ENCODE assay signal across 8 cellular contexts in genomic region chr12:52121848-52122838, GRCh38. TPM values are rescaled to one million over a fixed set of nuclear protein-coding genes. Genes with fewer than 3 reads are reported as not detected.
DNase-seq lines count a peak whose midpoint lies in the region; ATAC-seq and TF ChIP-seq lines count a peak whose summit lies in the region.

No MANE protein-coding gene starts in this region.

- H3K4me1 ChIP-seq in Caco-2: peaks cover 19% of the 10 kb centered on the region
- no peaks in the 10 kb centered on the region for H3K4me1 ChIP-seq in RWPE2 (ENCODE audit: insufficient read depth, poor library complexity, severe bottlenecking)
- peaks cover 24% of the 10 kb centered on the region for H3K4me1 ChIP-seq in prostate gland (replicated peaks)

- 25% methylated on average over 20 of the region's 20 CpGs for WGBS in prostate gland

- H3K4me3 ChIP-seq in Caco-2 (ENCODE audit: low read depth, low read length): no peak overlapping the region
- H3K4me3 ChIP-seq in RWPE2 (ENCODE audit: severe bottlenecking): no peak overlapping the region
- H3K4me3 ChIP-seq in prostate gland: no peak overlapping the region

- no peaks in the 10 kb centered on the region for H3K36me3 Mint-ChIP-seq in Caco-2 (ENCODE audit: insufficient read depth, unreplicated experiment)
- no peaks in the 10 kb centered on the region for H3K36me3 Mint-ChIP-seq in activated naive CD4-positive, alpha-beta T cell treated with anti-CD3 and anti-CD28 coated beads for 36 hours (ENCODE audit: low read depth)
- H3K36me3 Mint-ChIP-seq in activated T-helper 17 cell treated with anti-CD3 and anti-CD28 coated beads, Interleukin-2, amount 50 U/mL, for 72 hours (ENCODE audit: low read depth): no peaks in the 10 kb centered on the region

- BruUV-seq in Caco-2 (replicated peaks; lab: Mats Ljungman, UMichigan): no TSS peak

- DNase-seq in Caco-2: peak; percentile 74 to 83
- peak; percentile 49 for DNase-seq in KBM-7
- DNase-seq in RWPE2 (ENCODE audit: low spot score): no peak
- DNase-seq in activated naive CD4-positive, alpha-beta T cell treated with anti-CD3 and anti-CD28 coated beads for 36 hours: peak; percentile 78
- peak; percentile 76 for DNase-seq in Right ventricle myocardium superior
- no peak for DNase-seq in prostate gland (ENCODE audit: low spot score)

- H3K4me3 Mint-ChIP-seq in Caco-2 (ENCODE audit: unreplicated experiment): no peak overlapping the region
- no peak overlapping the region for H3K4me3 Mint-ChIP-seq in activated naive CD4-positive, alpha-beta T cell treated with anti-CD3 and anti-CD28 coated beads for 36 hours
- no peak overlapping the region for H3K4me3 Mint-ChIP-seq in activated T-helper 17 cell treated with anti-CD3 and anti-CD28 coated beads, Interleukin-2, amount 50 U/mL, for 72 hours

- H3K9me3 ChIP-seq in Caco-2 (no peaks in the 10 kb centered on the region), RWPE2 (ENCODE audit: severe bottlenecking) (no peaks in the 10 kb centered on the region), prostate gland (no peaks in the 10 kb centered on the region)

- no peak overlapping the region for H3K27ac Mint-ChIP-seq in Caco-2 (ENCODE audit: unreplicated experiment)
- H3K27ac Mint-ChIP-seq in activated naive CD4-positive, alpha-beta T cell treated with anti-CD3 and anti-CD28 coated beads for 36 hours: no peak overlapping the region
- no peak overlapping the region for H3K27ac Mint-ChIP-seq in activated T-helper 17 cell treated with anti-CD3 and anti-CD28 coated beads, Interleukin-2, amount 50 U/mL, for 72 hours

- intact Hi-C loops in Caco-2 (cut with micrococcal nuclease; ENCODE audit: unreplicated experiment): loop anchor here (1.0 to 2.0 kb wide), 3 partner anchors 29 to 97 kb away; no protein-coding TSS in a partner anchor
- intact Hi-C loops in activated naive CD4-positive, alpha-beta T cell treated with anti-CD3 and anti-CD28 coated beads for 36 hours (cut with micrococcal nuclease): loop anchor here (1.0 to 5.0 kb wide), 3 partner anchors 97 to 130 kb away; no protein-coding TSS in a partner anchor
- intact Hi-C loops in Right ventricle myocardium superior (cut with DNase I): no loop called here
- intact Hi-C loops in prostate gland (cut with DNase I): no loop called here

- TF ChIP-seq CTCF in Caco-2 (IDR thresholded peaks at IDR 0.05; ENCODE audit: insufficient read depth in 1 of 2, low read depth in 1 of 2, low read length in 1 of 2, severe bottlenecking in 1 of 2, unreplicated experiment in 1 of 2) (peak; percentile 96), RWPE2 (IDR thresholded peaks at IDR 0.05; ENCODE audit: poor library complexity, severe bottlenecking) (peak; percentile 91), prostate gland (IDR thresholded peaks at IDR 0.05) (peak; percentile 59 to 82 (median 74))

- H3K9me3 Mint-ChIP-seq in Caco-2 (ENCODE audit: unreplicated experiment): no peaks in the 10 kb centered on the region
- no peaks in the 10 kb centered on the region for H3K9me3 Mint-ChIP-seq in activated naive CD4-positive, alpha-beta T cell treated with anti-CD3 and anti-CD28 coated beads for 36 hours
- no peaks in the 10 kb centered on the region for H3K9me3 Mint-ChIP-seq in activated T-helper 17 cell treated with anti-CD3 and anti-CD28 coated beads, Interleukin-2, amount 50 U/mL, for 72 hours

- peaks cover 19% of the 10 kb centered on the region for H3K4me1 Mint-ChIP-seq in Caco-2 (ENCODE audit: low read depth, unreplicated experiment)
- H3K4me1 Mint-ChIP-seq in activated naive CD4-positive, alpha-beta T cell treated with anti-CD3 and anti-CD28 coated beads for 36 hours (ENCODE audit: low read depth): peaks cover 10% of the 10 kb centered on the region
- H3K4me1 Mint-ChIP-seq in activated T-helper 17 cell treated with anti-CD3 and anti-CD28 coated beads, Interleukin-2, amount 50 U/mL, for 72 hours: peaks cover 10% of the 10 kb centered on the region

- no peak overlapping the region for H3K27ac ChIP-seq in RWPE2 (ENCODE audit: poor library complexity, severe bottlenecking)
- peak overlapping the region; percentile 32 to 65 for H3K27ac ChIP-seq in prostate gland

- POLR2A ChIA-PET in Caco-2 (lab: Charles Lee): no interaction called here

- no peaks in the 10 kb centered on the region for H3K36me3 ChIP-seq in Caco-2 (ENCODE audit: control insufficient read depth, insufficient read depth, low read length)
- no peaks in the 10 kb centered on the region for H3K36me3 ChIP-seq in RWPE2 (ENCODE audit: low read depth)
- no peaks in the 10 kb centered on the region for H3K36me3 ChIP-seq in prostate gland

- in situ Hi-C loops in KBM-7 (cut with MboI; ENCODE audit: low pct_unique_long_range_greater_than_20kb, low sequenced_read_pairs): no loop called here

- H3K27me3 ChIP-seq in Caco-2 (replicated peaks; ENCODE audit: control insufficient read depth, insufficient read depth, low read length) (no peaks in the 10 kb centered on the region), RWPE2 (ENCODE audit: insufficient read depth, poor library complexity, severe bottlenecking) (no peaks in the 10 kb centered on the region), prostate gland (replicated peaks; ENCODE audit: insufficient read depth) (no peaks in the 10 kb centered on the region)

- CTCF ChIA-PET in Caco-2 (lab: Charles Lee): interaction anchor here (0.6 to 5.8 kb wide), 8 partner anchors 52 to 269 kb away, joined by 3 to 63 read pairs (median 5); partner anchors contain the start of gene ATG101
- CTCF ChIA-PET in activated naive CD4-positive, alpha-beta T cell treated with anti-CD3 and anti-CD28 coated beads for 36 hours (lab: Charles Lee): interaction anchor here (0.6 to 7.4 kb wide), 20 partner anchors 9 to 788 kb away, joined by 3 to 91 read pairs (median 3); no protein-coding TSS in a partner anchor

- no peak for TF ChIP-seq POLR2A in prostate gland (IDR thresholded peaks at IDR 0.05)

- no peak; the same call in 2 of the 3 replicates for ATAC-seq in RWPE2 (ENCODE audit: low read depth)
- ATAC-seq in Right ventricle myocardium superior (ENCODE audit: poor library complexity): peak; percentile 51
- ATAC-seq in activated T-helper 17 cell treated with anti-CD3 and anti-CD28 coated beads, Interleukin-2, amount 50 U/mL, for 72 hours (replicated peaks): no peak
- no peak for ATAC-seq in HG02642 (IDR thresholded peaks at IDR 0.05; ENCODE audit: poor library complexity, unreplicated experiment)

- no peaks in the 10 kb centered on the region for H3K27me3 Mint-ChIP-seq in Caco-2 (ENCODE audit: insufficient read depth, unreplicated experiment)
- H3K27me3 Mint-ChIP-seq in activated naive CD4-positive, alpha-beta T cell treated with anti-CD3 and anti-CD28 coated beads for 36 hours (ENCODE audit: low read depth): peaks cover 17% of the 10 kb centered on the region
- H3K27me3 Mint-ChIP-seq in activated T-helper 17 cell treated with anti-CD3 and anti-CD28 coated beads, Interleukin-2, amount 50 U/mL, for 72 hours: peaks cover 15% of the 10 kb centered on the region

RNA-seq across cellular contexts. Expression of gene SMIM41, which starts 42.6 kb away (rescaled TPM):
- total RNA-seq in Caco-2 (2022) (not detected in 2 replicates), Right ventricle myocardium superior (0.35 TPM), prostate gland (10 to 100 TPM in 1 of 2 donors, 1 to 10 TPM in 1; 7.5 to 30.2 TPM)
- not detected for total RNA-seq in activated naive CD4-positive, alpha-beta T cell treated with anti-CD3 and anti-CD28 coated beads for 36 hours
- total RNA-seq in activated T-helper 17 cell treated with anti-CD3 and anti-CD28 coated beads, Interleukin-2, amount 50 U/mL, for 72 hours: not detected

RNA-seq across cellular contexts. Expression of gene ATG101, which starts 52.4 kb away (rescaled TPM):
- total RNA-seq in Caco-2 (2022): 67.2 and 78.0 TPM in 2 replicates
- total RNA-seq in activated naive CD4-positive, alpha-beta T cell treated with anti-CD3 and anti-CD28 coated beads for 36 hours: 10 to 100 TPM; 21.8 to 22.0 TPM
- 23.5 TPM for total RNA-seq in Right ventricle myocardium superior
- total RNA-seq in prostate gland: 10 to 100 TPM; 60.0 to 64.1 TPM
- 10 to 100 TPM; 27.6 to 31.1 TPM for total RNA-seq in activated T-helper 17 cell treated with anti-CD3 and anti-CD28 coated beads, Interleukin-2, amount 50 U/mL, for 72 hours

Comparison
In these comparisons a context has a peak if more than half of its experiments do, and no peak if none do; other contexts are left out.
1. DNase-seq: peak in Caco-2 (2 of 2), KBM-7 (single experiment), activated naive CD4-positive, alpha-beta T cell treated with anti-CD3 and anti-CD28 coated beads for 36 hours (single experiment) and Right ventricle myocardium superior (single experiment); none in RWPE2 (single experiment) and prostate gland (single experiment).
2. intact Hi-C loops: an anchor here in Caco-2 (1.0 to 2.0 kb wide) and activated naive CD4-positive, alpha-beta T cell treated with anti-CD3 and anti-CD28 coated beads for 36 hours (1.0 to 5.0 kb wide); none called in Right ventricle myocardium superior and prostate gland.
3. Peak in every context shown above with its lines, with median percentiles within 50 percentile points of each other: CTCF ChIP-seq.